Comparison of ENCODE assay signal across 19 cellular contexts in the genomic region with DNA sequence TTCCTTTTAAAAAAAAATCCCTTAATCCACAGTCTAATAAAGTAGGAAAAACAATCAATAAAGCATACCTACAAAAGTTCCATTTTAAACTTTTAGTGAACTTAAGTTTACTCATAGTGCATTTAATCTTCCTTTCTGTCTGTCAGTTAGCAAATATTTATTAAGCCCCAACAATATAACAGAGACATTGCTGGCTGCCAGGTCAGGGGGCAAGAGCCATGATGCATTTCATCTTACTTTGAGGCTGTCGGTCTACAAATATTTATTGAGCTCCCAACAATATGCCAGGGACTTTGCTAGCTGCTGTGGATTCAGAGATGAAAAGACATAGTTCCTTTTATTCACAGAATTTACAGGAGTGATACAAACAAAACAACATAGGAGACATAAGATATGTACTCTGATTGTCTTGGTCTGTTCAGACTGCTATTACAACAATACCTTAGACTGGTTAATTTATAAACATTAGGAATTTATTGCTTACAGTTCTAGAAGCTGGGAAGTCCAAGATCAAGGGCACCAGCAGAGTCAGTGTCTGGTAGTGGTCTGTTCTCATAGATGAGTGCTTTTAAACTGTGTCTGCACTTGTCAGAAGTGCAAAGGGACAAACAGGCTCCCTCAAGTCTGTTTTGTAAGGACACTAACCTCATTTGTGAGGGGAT.
"Had no signal": no experiment of that assay in that cellular context is flagged by ENCODE, and none has a peak within 500 bp of the region (broad histone marks: within the 10 kb centered on the region; RNA-seq: fewer than 3 reads in every experiment).

No MANE protein-coding gene starts in this region.

- H3K4me1 ChIP-seq: lower lobe of right lung, prostate gland, right atrium auricular region, thyroid gland had no signal

- H2AFZ ChIP-seq: hepatocyte had no signal

- H3K9me3 ChIP-seq: lower lobe of right lung, prostate gland, right atrium auricular region, thyroid gland had no signal

- ATAC-seq: activated T-helper 17 cell treated with anti-CD3 and anti-CD28 coated beads, Interleukin-2, amount 50 U/mL, for 72 hours; effector memory CD8-positive, alpha-beta T cell; left cardiac atrium; lower lobe of right lung; natural killer cell treated with Interleukin-12 subunit alpha and Interleukin-12 subunit beta and Interleukin-15 and Interleukin-18, amount 100 ng/mL, for 72 hours had no signal

- H3K27ac ChIP-seq: hepatocyte, lower lobe of right lung, prostate gland, right atrium auricular region, thyroid gland had no signal

- H3K4me3 ChIP-seq: hepatocyte, lower lobe of right lung, prostate gland, right atrium auricular region, thyroid gland had no signal

- H3K4me2 ChIP-seq: hepatocyte had no signal

- H3K36me3 ChIP-seq: lower lobe of right lung, prostate gland, right atrium auricular region, thyroid gland had no signal

- H3K79me2 ChIP-seq: hepatocyte had no signal

- DNase-seq: activated CD4-positive, alpha-beta memory T cell treated with anti-CD3 and anti-CD28 coated beads, Interleukin-2, amount 10 ng/mL, durations not matched to agents 7 days and 5 days; activated CD4-positive, alpha-beta T cell treated with anti-CD3 and anti-CD28 coated beads for 4 hours; activated naive CD4-positive, alpha-beta T cell; activated naive CD8-positive, alpha-beta T cell treated with anti-CD3 and anti-CD28 coated beads for 36 hours; activated T-cell treated with anti-CD3 and anti-CD28 coated beads, Interleukin-2, amount 50 U/mL, for 1 hour; amniotic stem cell; dermis blood vessel endothelial cell; effector memory CD8-positive, alpha-beta T cell; left cardiac atrium; lower lobe of right lung; nucleus accumbens; stimulated activated CD4-positive, alpha-beta T cell treated with anti-CD3 and anti-CD28 coated beads, Interleukin-2, amount 100 ng/mL, for 24 hours; stimulated activated naive CD4-positive, alpha-beta T cell treated with Interleukin-2 at 50 U/mL for 16 hours; thyroid gland had no signal

- H3K27me3 ChIP-seq: hepatocyte, right atrium auricular region, thyroid gland had no signal
